ENCODE assay signal across 19 cellular contexts in the genomic region with DNA sequence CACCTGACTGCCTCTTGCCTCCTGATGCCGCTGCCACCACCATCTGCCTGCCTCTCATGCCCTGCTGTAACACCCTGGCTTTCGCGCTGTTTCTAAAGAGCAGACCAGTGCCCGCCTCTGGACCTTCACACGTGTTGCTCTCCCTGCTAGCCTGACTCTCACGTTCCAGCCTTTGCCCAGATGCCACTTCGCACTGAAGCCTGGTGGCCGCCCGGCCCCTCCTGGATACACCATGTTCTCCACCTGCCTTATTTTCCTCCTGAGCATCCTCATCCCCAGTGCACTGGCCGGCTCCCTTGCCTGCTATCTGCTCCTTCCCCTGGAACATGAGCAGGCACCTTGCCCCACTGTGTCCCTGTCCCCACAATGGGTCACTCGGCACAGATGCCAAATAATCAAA.
"Had no signal": no experiment of that assay in that cellular context is flagged by ENCODE, and none has a peak within 500 bp of the region (broad histone marks: within the 10 kb centered on the region; RNA-seq: fewer than 3 reads in every experiment).

No MANE protein-coding gene starts in this region.

- H3K4me1 ChIP-seq: colonic mucosa, foreskin keratinocyte, heart left ventricle, right atrium auricular region, tibial artery, upper lobe of left lung, vagina had no signal

- H3K9me3 ChIP-seq: colonic mucosa, heart left ventricle, mucosa of descending colon, right atrium auricular region, suprapubic skin, tibial artery, upper lobe of left lung, vagina had no signal

- DNase-seq: colonic mucosa; dermis blood vessel endothelial cell; erythroblast; foreskin keratinocyte; heart left ventricle; hippocampal formation; mammary epithelial cell; mucosa of descending colon; small intestine; stimulated activated CD4-positive, alpha-beta T cell treated with anti-CD3 and anti-CD28 coated beads, Interleukin-2, amount 100 ng/mL, for 48 hours; stimulated activated naive CD8-positive, alpha-beta T cell treated with anti-CD3 and anti-CD28 coated beads, Interleukin-15, Interleukin-2, amounts not matched to agents 100 U/mL and 50 U/mL, for 24 hours; upper lobe of left lung had no signal

- H3K36me3 ChIP-seq: colonic mucosa, heart left ventricle, right atrium auricular region, suprapubic skin, tibial artery, upper lobe of left lung, vagina had no signal

- H3K27ac ChIP-seq: colonic mucosa, foreskin keratinocyte, heart left ventricle, right atrium auricular region, suprapubic skin, tibial artery, upper lobe of left lung, vagina had no signal

- FAIRE-seq: endothelial cell of umbilical vein, small intestine had no signal

- H3K4me3 ChIP-seq: colonic mucosa, heart left ventricle, mucosa of descending colon, right atrium auricular region, suprapubic skin, tibial artery, upper lobe of left lung, vagina had no signal

- ATAC-seq: foreskin keratinocyte; heart left ventricle; left lobe of liver; mucosa of descending colon; naive thymus-derived CD8-positive, alpha-beta T cell; stimulated activated naive CD8-positive, alpha-beta T cell treated with anti-CD3 and anti-CD28 coated beads, Interleukin-15, Interleukin-2, amounts not matched to agents 100 U/mL and 50 U/mL, for 24 hours had no signal

- H3K27me3 ChIP-seq: colonic mucosa, foreskin keratinocyte, right atrium auricular region, vagina had no signal
